In the genomic region with DNA sequence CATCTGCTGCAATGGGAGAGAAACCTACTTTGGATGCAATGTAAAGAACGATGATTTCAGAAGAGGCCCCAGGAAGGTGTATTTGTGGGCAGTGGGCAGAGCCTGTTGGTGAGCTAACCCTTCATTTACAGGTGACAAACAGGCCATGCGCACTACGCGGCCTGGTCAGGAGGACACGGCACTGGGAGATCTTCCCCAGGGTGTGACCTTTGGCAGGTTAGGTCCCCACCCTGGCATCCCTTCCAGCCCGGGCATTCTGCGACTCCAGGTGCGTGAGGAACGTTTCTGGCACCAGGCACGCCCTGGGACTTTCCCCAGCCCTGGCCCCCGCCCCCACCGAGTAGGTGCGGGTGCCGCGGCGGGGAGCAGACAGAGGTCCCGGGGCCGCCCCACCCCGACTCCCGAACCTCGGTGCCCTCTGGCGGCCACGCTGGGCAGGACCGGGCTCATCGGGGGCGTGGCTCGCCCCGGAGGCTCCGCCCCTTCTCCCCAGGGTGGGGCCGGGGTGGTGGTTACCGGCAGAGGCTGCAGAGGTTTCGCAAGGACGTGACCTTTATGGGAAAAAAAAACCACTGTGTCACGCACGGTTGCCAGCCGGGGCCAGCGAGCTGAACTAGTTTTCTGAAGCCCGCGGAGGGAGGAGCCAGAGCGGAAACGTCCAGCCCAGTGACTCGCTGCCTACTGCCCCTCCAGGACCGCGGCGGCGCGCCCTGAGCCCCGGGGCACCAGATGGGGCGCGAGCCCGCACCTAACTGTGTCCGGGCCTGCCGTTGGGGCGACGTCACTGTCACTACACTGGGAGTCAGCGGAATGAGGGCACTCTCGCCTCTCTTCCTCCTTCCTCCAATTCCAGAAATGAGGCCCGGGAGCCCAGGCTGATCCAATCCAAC, we compare ENCODE assay signal across 8 cellular contexts. TPM values are rescaled to one million over a fixed set of nuclear protein-coding genes. Genes with fewer than 3 reads are reported as not detected.
DNase-seq lines count a peak whose midpoint lies in the region; ATAC-seq, FAIRE-seq and TF ChIP-seq lines count a peak whose summit lies in the region.

No MANE protein-coding gene starts in this region.

- DNase-seq in HTR-8/SVneo (ENCODE audit: insufficient read length, low spot score) (peak; percentile 83), adipocyte (ENCODE audit: low read depth) (peak; percentile 77), left ventricle myocardium superior (peak; percentile 86), retina (peak; percentile 75), aorta (peak; percentile 92 to 93)

- H3F3A ChIP-seq in DOHH2 (ENCODE audit: control insufficient read depth, insufficient read depth), result no peaks in the 10 kb centered on the region
- no peaks in the 10 kb centered on the region for H3F3A ChIP-seq in SU-DHL-6 (ENCODE audit: insufficient read depth)

- intact Hi-C loops in left ventricle myocardium superior (cut with micrococcal nuclease) (no loop called here), aorta (cut with DNase I) (no loop called here)

- ATAC-seq in GM21381 (IDR thresholded peaks at IDR 0.05; ENCODE audit: unreplicated experiment) (peak; percentile 87), left ventricle myocardium superior (peak; percentile 97), aorta (ENCODE audit: low FRiP score) (peak; percentile 94)

- FAIRE-seq in HTR-8/SVneo (lab: Jason Lieb, UNC), result peak; percentile 92

- no peaks in the 10 kb centered on the region for H3K36me3 ChIP-seq in DOHH2 (ENCODE audit: control insufficient read depth, low read length)
- H3K36me3 ChIP-seq in SU-DHL-6 (ENCODE audit: low read length), result no peaks in the 10 kb centered on the region
- H3K36me3 ChIP-seq in adipocyte (ENCODE audit: control insufficient read depth, insufficient read depth, low read length, severe bottlenecking), result no peaks in the 10 kb centered on the region
- no peaks in the 10 kb centered on the region for H3K36me3 ChIP-seq in aorta (ENCODE audit: control insufficient read depth in 1 of 2, insufficient read depth in 2 of 2, low read length in 1 of 2)

- H4K20me1 ChIP-seq in DOHH2 (ENCODE audit: control insufficient read depth, insufficient read depth, low read depth, low read length) (no peaks in the 10 kb centered on the region), SU-DHL-6 (ENCODE audit: low read depth, low read length) (no peaks in the 10 kb centered on the region)

- no peaks in the 10 kb centered on the region for H3K9me2 ChIP-seq in DOHH2 (replicated peaks; ENCODE audit: control insufficient read depth, low read length)
- no peaks in the 10 kb centered on the region for H3K9me2 ChIP-seq in SU-DHL-6 (replicated peaks; ENCODE audit: insufficient read depth, low read length)

- H3K4me2 ChIP-seq in DOHH2 (ENCODE audit: low read length), result peak overlapping the region; percentile 85
- H3K4me2 ChIP-seq in SU-DHL-6 (ENCODE audit: low read depth, low read length, poor library complexity, severe bottlenecking), result peak overlapping the region; percentile 56

- TF ChIP-seq CTCF in DOHH2 (IDR thresholded peaks at IDR 0.05; ENCODE audit: low read depth, low read length, poor library complexity, severe bottlenecking) (peak; percentile 63), SU-DHL-6 (IDR thresholded peaks at IDR 0.05; ENCODE audit: insufficient read depth, low read length, poor library complexity, severe bottlenecking) (peak; percentile 38)

- H3K9ac ChIP-seq in SU-DHL-6 (ENCODE audit: low read length), result peak overlapping the region; percentile 44
- H3K9ac ChIP-seq in adipocyte (ENCODE audit: low read length), result peak overlapping the region; percentile 77

- peaks cover 50% of the 10 kb centered on the region for H3K79me2 ChIP-seq in DOHH2 (ENCODE audit: control insufficient read depth, low read length)
- no peaks in the 10 kb centered on the region for H3K79me2 ChIP-seq in SU-DHL-6 (ENCODE audit: insufficient read depth, low read length)

- H3K27me3 ChIP-seq in DOHH2 (ENCODE audit: control insufficient read depth, low read length) (no peaks in the 10 kb centered on the region), SU-DHL-6 (ENCODE audit: low read length) (no peaks in the 10 kb centered on the region), adipocyte (replicated peaks; ENCODE audit: control insufficient read depth, insufficient read depth, low read length) (peaks cover 9% of the 10 kb centered on the region), aorta (ENCODE audit: control insufficient read depth in 1 of 2, insufficient read depth in 2 of 2, low read length in 1 of 2) (no peaks in the 10 kb centered on the region)

- H3K4me3 ChIP-seq in DOHH2 (ENCODE audit: low read length), result peak overlapping the region; percentile 76
- H3K4me3 ChIP-seq in SU-DHL-6 (ENCODE audit: insufficient read depth, low read length, poor library complexity, severe bottlenecking), result peak overlapping the region; percentile 46
- peak overlapping the region; percentile 59 for H3K4me3 ChIP-seq in adipocyte (ENCODE audit: low read length)
- no peak overlapping the region for H3K4me3 ChIP-seq in aorta (ENCODE audit: low read length in 2 of 2)

- WGBS in aorta, 2 donors, result 7 to 14% methylated on average over 58 of the region's 58 CpGs

- H3K27ac ChIP-seq in DOHH2 (ENCODE audit: low read depth, low read length) (peak overlapping the region; percentile 74), SU-DHL-6 (ENCODE audit: low read depth, low read length) (no peak overlapping the region), aorta (ENCODE audit: low read depth in 1 of 2, low read length in 2 of 2) (no peak overlapping the region)

- peaks cover 43% of the 10 kb centered on the region for H3K4me1 ChIP-seq in DOHH2 (ENCODE audit: control insufficient read depth, low read length)
- peaks cover 4% of the 10 kb centered on the region for H3K4me1 ChIP-seq in adipocyte (ENCODE audit: control insufficient read depth, insufficient read depth, low read length)
- no peaks in the 10 kb centered on the region for H3K4me1 ChIP-seq in aorta (ENCODE audit: control insufficient read depth in 1 of 2, insufficient read depth in 2 of 2, low read length in 2 of 2)

- H3K9me3 ChIP-seq in DOHH2 (ENCODE audit: control insufficient read depth, insufficient read depth, low read length) (no peaks in the 10 kb centered on the region), SU-DHL-6 (ENCODE audit: insufficient read depth, low read length) (no peaks in the 10 kb centered on the region), adipocyte (ENCODE audit: control insufficient read depth, low read length) (peaks cover 3% of the 10 kb centered on the region), aorta (ENCODE audit: control insufficient read depth, low read length) (no peaks in the 10 kb centered on the region)

- peak overlapping the region; percentile 90 for H2AFZ ChIP-seq in SU-DHL-6 (ENCODE audit: low read depth, low read length, severe bottlenecking)

RNA-seq across cellular contexts. Expression of a gene that starts 5.0 kb away (rescaled TPM):
- total RNA-seq in left ventricle myocardium superior (not detected), aorta (not detected)
- polyA plus RNA-seq in aorta, result not detected

Comparison
In these comparisons a context has a peak if more than half of its experiments do, and no peak if none do; other contexts are left out.
1. H3K4me3 ChIP-seq: peak in DOHH2 (single experiment), SU-DHL-6 (single experiment) and adipocyte (single experiment); none in aorta (0 of 2).
2. Peak in every context shown above with its lines, with median percentiles within 50 percentile points of each other: ATAC-seq and DNase-seq.